ENCODE assay signal across 26 cellular contexts in genomic region chr20:18981956-18982539, GRCh38.
"Had no signal": no experiment of that assay in that cellular context is flagged by ENCODE, and none has a peak within 500 bp of the region (broad histone marks: within the 10 kb centered on the region; RNA-seq: fewer than 3 reads in every experiment).

No MANE protein-coding gene starts in this region.

- H3K27ac Mint-ChIP-seq: dendritic cell treated with granulocyte-macrophage colony-stimulating factor and Interleukin-4, amounts not matched to agents 40 ng/mL and 50 ng/mL, for 4 days; mesothelial cell of epicardium; natural killer cell treated with Interleukin-12 subunit alpha and Interleukin-12 subunit beta and Interleukin-15 and Interleukin-18, amount 100 ng/mL, for 72 hours had no signal

- H3K27me3 ChIP-seq: esophagus muscularis mucosa, foreskin keratinocyte, gastroesophageal sphincter, heart left ventricle, hepatocyte, testis, tibial artery, upper lobe of left lung had no signal

- ATAC-seq: foreskin keratinocyte; gastroesophageal sphincter; heart left ventricle; left colon; mucosa of descending colon; natural killer cell treated with Interleukin-12 subunit alpha and Interleukin-12 subunit beta and Interleukin-15 and Interleukin-18, amount 100 ng/mL, for 72 hours; psoas muscle; right cardiac atrium; stimulated activated memory B cell treated with anti-CD40 and anti-IgM and Interleukin-4, amounts not matched to agents 10 μg/mL and 1 μg/mL and 100 μg/mL, for 72 hours; stimulated activated naive CD8-positive, alpha-beta T cell treated with anti-CD3 and anti-CD28 coated beads, Interleukin-15, Interleukin-2, amounts not matched to agents 100 U/mL and 50 U/mL, for 24 hours had no signal

- H3K4me1 Mint-ChIP-seq: neural crest cell had no signal

- H3K79me2 ChIP-seq: hepatocyte had no signal

- H3K4me3 Mint-ChIP-seq: dendritic cell treated with granulocyte-macrophage colony-stimulating factor and Interleukin-4, amounts not matched to agents 40 ng/mL and 50 ng/mL, for 4 days; mesothelial cell of epicardium; naive B cell; natural killer cell treated with Interleukin-12 subunit alpha and Interleukin-12 subunit beta and Interleukin-15 and Interleukin-18, amount 100 ng/mL, for 72 hours; neural crest cell; stimulated activated memory B cell treated with anti-CD40 and anti-IgM and Interleukin-4, amounts not matched to agents 10 μg/mL and 1 μg/mL and 100 μg/mL, for 72 hours had no signal

- H3K27me3 Mint-ChIP-seq: dendritic cell treated with granulocyte-macrophage colony-stimulating factor and Interleukin-4, amounts not matched to agents 40 ng/mL and 50 ng/mL, for 4 days had no signal

- H3K4me1 ChIP-seq: foreskin keratinocyte, psoas muscle, upper lobe of left lung had no signal

- H3K4me3 ChIP-seq: esophagus muscularis mucosa, gastroesophageal sphincter, heart left ventricle, hepatocyte, mucosa of descending colon, psoas muscle, skin epidermis, spleen, testis, tibial artery, upper lobe of left lung had no signal

- H3K4me2 ChIP-seq: hepatocyte had no signal

- H3K9me3 ChIP-seq: esophagus muscularis mucosa, gastroesophageal sphincter, heart left ventricle, mucosa of descending colon, psoas muscle, spleen, testis, tibial artery, upper lobe of left lung had no signal

- H3K36me3 Mint-ChIP-seq: mesothelial cell of epicardium; naive B cell; natural killer cell treated with Interleukin-12 subunit alpha and Interleukin-12 subunit beta and Interleukin-15 and Interleukin-18, amount 100 ng/mL, for 72 hours; stimulated activated memory B cell treated with anti-CD40 and anti-IgM and Interleukin-4, amounts not matched to agents 10 μg/mL and 1 μg/mL and 100 μg/mL, for 72 hours had no signal

- H3K9me3 Mint-ChIP-seq: dendritic cell treated with granulocyte-macrophage colony-stimulating factor and Interleukin-4, amounts not matched to agents 40 ng/mL and 50 ng/mL, for 4 days; mesothelial cell of epicardium; natural killer cell treated with Interleukin-12 subunit alpha and Interleukin-12 subunit beta and Interleukin-15 and Interleukin-18, amount 100 ng/mL, for 72 hours; neural crest cell; stimulated activated memory B cell treated with anti-CD40 and anti-IgM and Interleukin-4, amounts not matched to agents 10 μg/mL and 1 μg/mL and 100 μg/mL, for 72 hours had no signal

- H2AFZ ChIP-seq: hepatocyte had no signal

- H3K36me3 ChIP-seq: esophagus muscularis mucosa, gastroesophageal sphincter, heart left ventricle, spleen, tibial artery, upper lobe of left lung had no signal

- H3K27ac ChIP-seq: esophagus muscularis mucosa, foreskin keratinocyte, gastroesophageal sphincter, heart left ventricle, hepatocyte, psoas muscle, skin epidermis, spleen, testis, tibial artery, upper lobe of left lung had no signal

- DNase-seq: effector memory CD4-positive, alpha-beta T cell; foreskin keratinocyte; heart left ventricle; kidney glomerular epithelial cell; left colon; mesenchymal stem cell; mucosa of descending colon; naive B cell; psoas muscle; right cardiac atrium; spleen; stimulated activated CD4-positive, alpha-beta T cell treated with anti-CD3 and anti-CD28 coated beads, Interleukin-4, amount 100 ng/mL, for 4 hours; stimulated activated naive CD8-positive, alpha-beta T cell treated with anti-CD3 and anti-CD28 coated beads, Interleukin-15, Interleukin-2, amounts not matched to agents 100 U/mL and 50 U/mL, for 24 hours; substantia nigra; testis; tibial artery; upper lobe of left lung had no signal
